11 cellular contexts compared by ENCODE assay signal in the genomic region with DNA sequence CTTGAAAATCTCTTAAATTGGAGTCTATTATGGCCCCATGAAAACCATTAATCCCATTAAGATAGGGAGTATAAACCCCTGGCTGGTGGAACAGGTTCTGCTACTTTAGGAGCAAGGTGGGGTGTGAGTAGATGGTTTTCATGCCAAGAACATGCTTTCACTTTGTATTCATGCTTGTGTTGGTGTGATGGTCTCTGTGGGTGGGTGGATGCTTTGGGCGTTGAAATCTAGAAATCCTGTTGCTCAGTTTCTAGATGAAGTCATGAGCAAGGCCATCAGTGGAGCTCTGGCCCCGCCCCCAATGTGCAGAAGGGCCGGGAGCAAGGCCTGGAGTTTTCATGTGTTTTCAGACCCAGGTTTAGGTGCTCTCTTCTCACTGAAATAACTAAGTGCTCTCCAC. TPM values are rescaled to one million over a fixed set of nuclear protein-coding genes. Genes with fewer than 3 reads are reported as not detected.
DNase-seq lines count a peak whose midpoint lies in the region; ATAC-seq and TF ChIP-seq lines count a peak whose summit lies in the region.
"Had no signal": no experiment of that assay in that cellular context is flagged by ENCODE, and none has a peak within 500 bp of the region (broad histone marks: within the 10 kb centered on the region; RNA-seq: fewer than 3 reads in every experiment).

No MANE protein-coding gene starts in this region.

- H3K4me1 ChIP-seq in CD8-positive, alpha-beta memory T cell (ENCODE audit: insufficient read depth, low read length), result peaks cover 64% of the 10 kb centered on the region
- H3K4me1 ChIP-seq in neutrophil (ENCODE audit: control insufficient read depth in 1 of 2, insufficient read depth in 1 of 2, low read depth in 1 of 2, low read length in 1 of 2) (peaks cover 55% of the 10 kb centered on the region in 2 experiments), transverse colon (peaks cover 2 to 25% (median 9%) of the 10 kb centered on the region in 4 donors)

- no peak for DNase-seq in CD8-positive, alpha-beta memory T cell
- DNase-seq in T1000 (lab: John Stamatoyannopoulos, UW), result no peak
- DNase-seq in H7, result no peak
- no peak for DNase-seq in DMS 273 (lab: John Stamatoyannopoulos, UW; ENCODE audit: unreplicated experiment)
- DNase-seq in transverse colon, result no peak
- DNase-seq: DND-41, KBM-7 had no signal

- H3K4me3 Mint-ChIP-seq in CD8-positive, alpha-beta memory T cell, result peak overlapping the region in 6 of 7 donors; percentile 3 to 69 (median 58)
- peak overlapping the region; percentile 24 for H3K4me3 Mint-ChIP-seq in activated naive CD8-positive, alpha-beta T cell

- no peaks in the 10 kb centered on the region for H3K36me3 ChIP-seq in CD8-positive, alpha-beta memory T cell (ENCODE audit: insufficient read depth, low read length)
- peaks cover 19% of the 10 kb centered on the region for H3K36me3 ChIP-seq in neutrophil
- peaks cover 7% of the 10 kb centered on the region for H3K36me3 ChIP-seq in H7 (replicated peaks; ENCODE audit: control insufficient read depth, insufficient read depth, low read length)
- peaks cover 0 to 6% (median under 1%) of the 10 kb centered on the region in 4 donors for H3K36me3 ChIP-seq in transverse colon

- no peak for TF ChIP-seq POLR2A in transverse colon (IDR thresholded peaks at IDR 0.05)

- H3K27ac Mint-ChIP-seq in CD8-positive, alpha-beta memory T cell, result peak overlapping the region; percentile 78 to 97 (median 88)
- H3K27ac Mint-ChIP-seq in activated naive CD8-positive, alpha-beta T cell, result peak overlapping the region; percentile 72

- in situ Hi-C loops in transverse colon (cut with MboI; ENCODE audit: low pct_ligation_motif_present in 1 of 4, low pct_unique_long_range_greater_than_20kb in 1 of 4, low sequenced_read_pairs in 3 of 4), result no loop called here

- peaks cover 0 to 73% (median 13%) of the 10 kb centered on the region in 3 donors for H3K36me3 Mint-ChIP-seq in CD8-positive, alpha-beta memory T cell
- H3K36me3 Mint-ChIP-seq in activated naive CD8-positive, alpha-beta T cell, result peaks cover 7% of the 10 kb centered on the region

- TF ChIP-seq CTCF in neutrophil (IDR thresholded peaks at IDR 0.05) (no peak), transverse colon (IDR thresholded peaks at IDR 0.05) (no peak)

- H3K27me3 Mint-ChIP-seq in CD8-positive, alpha-beta memory T cell, result no peaks in the 10 kb centered on the region
- no peaks in the 10 kb centered on the region for H3K27me3 Mint-ChIP-seq in activated naive CD8-positive, alpha-beta T cell

- 42% methylated on average over 3 of the region's 3 CpGs; no CpG with 5 or more reads in 1 of the 2 donors for WGBS in transverse colon (ENCODE audit: low coverage in 1 of 2), 2 donors

- H3K9me3 ChIP-seq in CD8-positive, alpha-beta memory T cell (ENCODE audit: low read length), result no peaks in the 10 kb centered on the region
- H3K9me3 ChIP-seq in neutrophil, result no peaks in the 10 kb centered on the region
- H3K9me3 ChIP-seq in transverse colon, result no peaks in the 10 kb centered on the region
- H3K9me3 ChIP-seq: thoracic aorta had no signal

- H3K27me3 ChIP-seq in CD8-positive, alpha-beta memory T cell (ENCODE audit: insufficient read depth, low read length, poor library complexity, severe bottlenecking), result no peaks in the 10 kb centered on the region
- H3K27me3 ChIP-seq in neutrophil, result no peaks in the 10 kb centered on the region
- H3K27me3 ChIP-seq in H7 (ENCODE audit: control insufficient read depth, insufficient read depth, low read length), result no peaks in the 10 kb centered on the region
- no peaks in the 10 kb centered on the region for H3K27me3 ChIP-seq in transverse colon

- H3K4me3 ChIP-seq in CD8-positive, alpha-beta memory T cell (ENCODE audit: low read length), result no peak overlapping the region
- H3K4me3 ChIP-seq in neutrophil (ENCODE audit: low read depth in 1 of 2, low read length in 1 of 2) (no peak overlapping the region), H7 (ENCODE audit: insufficient read depth, low read depth, low read length) (no peak overlapping the region), transverse colon (no peak overlapping the region)
- H3K4me3 ChIP-seq: thoracic aorta had no signal

- intact Hi-C loops in transverse colon (cut with DNase I; ENCODE audit: low total_unique reads), result no loop called here

- no peak overlapping the region for H3K27ac ChIP-seq in CD8-positive, alpha-beta memory T cell (ENCODE audit: low read depth, low read length)
- H3K27ac ChIP-seq in neutrophil, result peak overlapping the region; percentile 86
- H3K27ac ChIP-seq in transverse colon, result no peak overlapping the region
- H3K27ac ChIP-seq: thoracic aorta had no signal

- H3K9me3 Mint-ChIP-seq in CD8-positive, alpha-beta memory T cell, result no peaks in the 10 kb centered on the region
- no peaks in the 10 kb centered on the region for H3K9me3 Mint-ChIP-seq in activated naive CD8-positive, alpha-beta T cell (ENCODE audit: low read depth)

- TF ChIP-seq EP300 in transverse colon (IDR thresholded peaks at IDR 0.05; ENCODE audit: low read depth), result no peak

- peaks cover 50 to 62% (median 54%) of the 10 kb centered on the region in 3 donors for H3K4me1 Mint-ChIP-seq in CD8-positive, alpha-beta memory T cell
- peaks cover 59% of the 10 kb centered on the region for H3K4me1 Mint-ChIP-seq in activated naive CD8-positive, alpha-beta T cell (ENCODE audit: low read depth)

- POLR2A ChIA-PET in CD8-positive, alpha-beta memory T cell (lab: Charles Lee), result interaction anchor here (0.6 kb wide), 1 partner anchor 51 kb away, joined by 5 read pairs; a partner anchor contains a TSS

- ATAC-seq in HG02852 (IDR thresholded peaks at IDR 0.05; ENCODE audit: unreplicated experiment), result peak; percentile 70

- CTCF ChIA-PET in CD8-positive, alpha-beta memory T cell (lab: Charles Lee), result interaction anchor here (0.8 kb wide), 1 partner anchor 81 kb away, joined by 3 read pairs; no protein-coding TSS in a partner anchor

RNA-seq across cellular contexts. Expression of a gene that starts 20.1 kb away (rescaled TPM):
- total RNA-seq in CD8-positive, alpha-beta memory T cell, result 10 to 100 TPM; 26.5 to 28.4 TPM
- 6.9 TPM for polyA plus RNA-seq in CD8-positive, alpha-beta memory T cell
- total RNA-seq in H7 (2014; rRNA removed; shearing (Covaris generic)), result 0.17 TPM in 1 of 2 replicates, not detected in the other
- 1 to 10 TPM in 2 of 4 donors, under 1 TPM in 1, not detected in 1; 0.75 to 3.2 (median 1.4) TPM for total RNA-seq in transverse colon

RNA-seq across cellular contexts. Expression of a gene that starts 50.9 kb away (rescaled TPM):
- 10 to 100 TPM; 26.9 to 30.7 TPM for total RNA-seq in CD8-positive, alpha-beta memory T cell
- 3.8 TPM for polyA plus RNA-seq in CD8-positive, alpha-beta memory T cell
- 36.4 and 42.9 TPM in 2 replicates for total RNA-seq in H7 (2014; rRNA removed; shearing (Covaris generic))
- 100 to 1,000 TPM in 1 of 4 donors, 10 to 100 TPM in 3; 43.0 to 560 (median 81.1) TPM for total RNA-seq in transverse colon

Comparison
In these comparisons a context has a peak if more than half of its experiments do, and no peak if none do; other contexts are left out.
1. RNA of a gene that starts 20.1 kb away (total RNA-seq): 26.5 to 28.4 TPM in CD8-positive, alpha-beta memory T cell; 0.75 to 3.2 TPM in transverse colon and 0.17 TPM in H7; every median in the first group is over 4 times any median in the second.